23 cellular contexts compared by ENCODE assay signal in the genomic region with DNA sequence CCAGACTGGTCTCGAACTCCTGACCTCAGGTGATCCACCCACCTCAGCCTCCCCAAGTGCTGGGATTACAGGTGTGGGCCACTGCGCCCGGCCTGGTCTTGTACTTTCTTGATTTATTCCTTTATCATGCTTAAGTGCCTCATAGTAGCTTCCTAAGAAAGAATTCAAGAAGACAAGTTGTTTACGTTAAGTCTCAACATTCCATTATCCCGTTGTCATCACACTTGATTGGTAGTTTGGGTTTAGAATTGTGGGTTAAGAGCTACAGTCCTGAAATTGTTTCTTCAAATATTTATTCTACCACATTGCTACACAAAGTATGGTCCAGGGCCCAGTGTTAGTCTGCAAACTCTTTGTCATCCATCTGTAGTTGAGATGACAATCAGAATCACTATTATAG.
DNase-seq lines count a peak whose midpoint lies in the region; TF ChIP-seq lines count a peak whose summit lies in the region.
"Had no signal": no experiment of that assay in that cellular context is flagged by ENCODE, and none has a peak within 500 bp of the region (broad histone marks: within the 10 kb centered on the region; RNA-seq: fewer than 3 reads in every experiment).

No MANE protein-coding gene starts in this region.

- DNase-seq in EH (ENCODE audit: low read depth): peak; percentile 76
- peak; percentile 82 for DNase-seq in M059J (ENCODE audit: low read depth)
- DNase-seq in fibroblast of mammary gland (ENCODE audit: low read depth): peak; percentile 2
- DNase-seq in skeletal muscle cell (ENCODE audit: low read depth): peak; percentile 5
- no peak for DNase-seq in MM.1S
- DNase-seq in stimulated activated CD4-positive, alpha-beta T cell treated with anti-CD3 and anti-CD28 coated beads, Interleukin-1b, Interleukin-23, amount 100 ng/mL, for 48 hours: no peak
- no peak for DNase-seq in ureter (ENCODE audit: low spot score)
- DNase-seq: activated CD4-positive, alpha-beta memory T cell treated with anti-CD3 and anti-CD28 coated beads, Interleukin-2, amount 10 ng/mL, durations not matched to agents 7 days and 5 days; activated T-cell treated with anti-CD3 and anti-CD28 coated beads, Interleukin-2, amount 50 U/mL, for 24 hours; H7; immature natural killer cell; KG1; mammary epithelial cell; naive B cell; NCI-H1092 treated with DMSO at 0.1 percent for 48 hours; NCI-H524; pancreas; stimulated activated CD4-positive, alpha-beta T cell treated with anti-CD3 and anti-CD28 coated beads, Interleukin-2, amount 100 ng/mL, for 48 hours; stomach; T-helper 1 cell; upper lobe of left lung had no signal

- no peak overlapping the region for H3K27ac ChIP-seq in MM.1S (ENCODE audit: low read length)
- H3K27ac ChIP-seq: C4-2B, pancreas, stomach, upper lobe of left lung, VCaP had no signal

- H3K9me3 ChIP-seq in MM.1S (replicated peaks; ENCODE audit: insufficient read depth, low read length): no peaks in the 10 kb centered on the region
- H3K9me3 ChIP-seq: pancreas, stomach, upper lobe of left lung had no signal

- H3K36me3 ChIP-seq in MM.1S (replicated peaks; ENCODE audit: insufficient read depth, low read length): no peaks in the 10 kb centered on the region
- H3K36me3 ChIP-seq: pancreas, stomach, upper lobe of left lung had no signal

- H3K79me2 ChIP-seq in MM.1S (ENCODE audit: low read length): no peaks in the 10 kb centered on the region

- no peak overlapping the region for H3K4me2 ChIP-seq in MM.1S (ENCODE audit: low read depth, low read length)

- no peaks in the 10 kb centered on the region for H3F3A ChIP-seq in MM.1S (ENCODE audit: insufficient read depth, low read length)

- no peak overlapping the region for H2AFZ ChIP-seq in MM.1S (ENCODE audit: low read length)

- no peak overlapping the region for H3K9ac ChIP-seq in MM.1S (ENCODE audit: low read length)

- H3K4me1 ChIP-seq in MM.1S (ENCODE audit: low read length): no peaks in the 10 kb centered on the region
- H3K4me1 ChIP-seq: pancreas, stomach, upper lobe of left lung had no signal

- no peaks in the 10 kb centered on the region for H3K27me3 ChIP-seq in MM.1S (replicated peaks; ENCODE audit: insufficient read depth, low read length)
- H3K27me3 ChIP-seq: pancreas, stomach, upper lobe of left lung had no signal

- no peak for TF ChIP-seq CTCF in fibroblast of mammary gland (conservative IDR thresholded peaks at IDR 0.05; ENCODE audit: control insufficient read depth, insufficient read depth, low read depth, low read length)
- TF ChIP-seq CTCF in MM.1S (IDR thresholded peaks at IDR 0.05; ENCODE audit: low read length): no peak

- no peaks in the 10 kb centered on the region for H4K20me1 ChIP-seq in MM.1S (ENCODE audit: insufficient read depth, low read length)

- H3K4me3 ChIP-seq in fibroblast of mammary gland (ENCODE audit: control insufficient read depth, low read depth, low read length): no peak overlapping the region
- H3K4me3 ChIP-seq in skeletal muscle cell (ENCODE audit: low read depth, low read length): no peak overlapping the region
- no peak overlapping the region for H3K4me3 ChIP-seq in MM.1S (ENCODE audit: low read length)
- H3K4me3 ChIP-seq: pancreas, stomach, upper lobe of left lung had no signal

- no peaks in the 10 kb centered on the region for H3K9me2 ChIP-seq in MM.1S (replicated peaks; ENCODE audit: insufficient read depth, low read length)

Comparison
In these comparisons a context has a peak if more than half of its experiments do, and no peak if none do; other contexts are left out.
1. DNase-seq: peak in EH (single experiment), M059J (single experiment), fibroblast of mammary gland (single experiment) and skeletal muscle cell (single experiment); none in MM.1S (single experiment), stimulated activated CD4-positive, alpha-beta T cell treated with anti-CD3 and anti-CD28 coated beads, Interleukin-1b, Interleukin-23, amount 100 ng/mL, for 48 hours (single experiment) and ureter (single experiment).